In the genomic region with DNA sequence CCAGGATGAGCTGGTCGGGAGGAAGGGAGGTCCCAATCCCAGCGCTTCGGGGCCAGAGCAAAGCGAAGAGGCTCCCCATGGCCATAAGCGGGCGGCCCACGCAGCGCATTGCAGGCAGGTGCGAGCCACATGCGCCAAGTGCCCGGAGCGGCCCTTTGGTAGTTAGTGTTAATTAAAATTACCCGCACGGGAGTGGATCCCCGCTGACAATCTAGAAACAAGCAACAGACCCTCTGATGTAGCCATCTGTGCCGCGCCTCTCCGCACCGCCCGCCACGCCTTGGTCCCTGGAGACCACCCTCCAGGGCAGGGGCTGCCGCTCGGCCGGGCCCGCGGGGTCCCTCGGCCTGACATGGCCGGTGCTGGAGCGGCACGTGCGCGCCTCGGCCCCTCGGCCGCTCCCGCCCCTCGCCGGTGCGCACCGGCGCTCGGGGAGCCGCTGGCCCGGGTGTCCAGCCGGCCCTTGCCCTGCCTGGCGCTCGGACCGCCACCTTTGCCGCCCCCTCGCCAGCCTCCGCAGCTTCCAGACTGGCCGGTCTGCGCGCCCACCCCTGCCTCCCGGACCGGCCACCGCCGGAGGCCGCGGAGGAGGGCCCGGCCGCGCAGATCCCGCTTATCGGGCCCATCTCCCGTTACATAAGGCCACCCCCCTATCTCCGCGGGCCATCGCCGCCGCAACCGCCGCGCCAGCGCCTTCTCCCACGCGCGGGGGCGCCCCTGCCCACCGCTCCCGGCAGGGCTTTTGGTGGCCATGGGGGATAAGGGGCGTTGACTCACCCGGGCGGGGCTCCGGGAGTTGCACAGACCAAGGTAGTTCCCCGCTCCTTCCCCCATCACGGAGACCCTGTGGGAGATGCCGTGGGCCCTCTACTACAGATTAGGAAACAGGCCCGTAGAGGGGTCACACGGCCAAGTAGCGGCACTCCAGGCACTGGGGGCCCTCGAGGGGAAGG, we compare ENCODE assay signal across 8 cellular contexts. TPM values are rescaled to one million over a fixed set of nuclear protein-coding genes. Genes with fewer than 3 reads are reported as not detected.
DNase-seq lines count a peak whose midpoint lies in the region; ATAC-seq and TF ChIP-seq lines count a peak whose summit lies in the region.

No MANE protein-coding gene starts in this region.

- peak overlapping the region; percentile 80 for H2AFZ ChIP-seq in mammary epithelial cell (ENCODE audit: low read depth, low read length)

- no peaks in the 10 kb centered on the region for H3K4me1 ChIP-seq in Panc1 (ENCODE audit: control insufficient read depth, insufficient read depth, low read length)
- peaks cover 10% of the 10 kb centered on the region for H3K4me1 ChIP-seq in mammary epithelial cell (ENCODE audit: insufficient read depth, low read length)
- peaks cover 12% of the 10 kb centered on the region for H3K4me1 ChIP-seq in stomach smooth muscle (ENCODE audit: control insufficient read depth, insufficient read depth, low read length)

- H3K4me3 ChIP-seq in Panc1 (ENCODE audit: low read depth in 2 of 2, low read length in 2 of 2) (peak overlapping the region; percentile 34 to 45), mammary epithelial cell (replicated peaks in 1 of 3; ENCODE audit: insufficient read depth in 1 of 3, low read depth in 2 of 3, low read length in 3 of 3) (peak overlapping the region in 2 of 3 experiments; percentile 27 to 40), stomach smooth muscle (ENCODE audit: low read length in 2 of 2) (peak overlapping the region; percentile 63 to 65)

- H4K20me1 ChIP-seq in mammary epithelial cell (ENCODE audit: insufficient read depth, low read length) = no peaks in the 10 kb centered on the region

- intact Hi-C loops in Panc1 (cut with micrococcal nuclease; ENCODE audit: unreplicated experiment) = no loop called here
- intact Hi-C loops in mammary epithelial cell (cut with micrococcal nuclease) = loop anchor here (10.0 kb wide), 1 partner anchor 59 kb away; no protein-coding TSS in a partner anchor

- H3K9ac ChIP-seq in mammary epithelial cell (ENCODE audit: insufficient read depth, low read length) (no peak overlapping the region), stomach smooth muscle (ENCODE audit: low read length in 2 of 2) (no peak overlapping the region)

- ATAC-seq in Panc1 (peak; percentile 28), GM18870 (IDR thresholded peaks at IDR 0.05; ENCODE audit: unreplicated experiment) (no peak)

- H3K27me3 ChIP-seq in Panc1 (ENCODE audit: control insufficient read depth, insufficient read depth, low read length) (no peaks in the 10 kb centered on the region), mammary epithelial cell (ENCODE audit: insufficient read depth, low read length) (peaks cover 8% of the 10 kb centered on the region), stomach smooth muscle (ENCODE audit: control insufficient read depth in 1 of 2, insufficient read depth in 2 of 2, low read length in 2 of 2) (peaks cover 24 to 29% of the 10 kb centered on the region in 2 donors)

- peak overlapping the region; percentile 92 for H3K4me2 ChIP-seq in mammary epithelial cell (ENCODE audit: insufficient read depth, low read depth, low read length)

- TF ChIP-seq CTCF in Panc1 (IDR thresholded peaks at IDR 0.05) (no peak), mammary epithelial cell (conservative IDR thresholded peaks at IDR 0.05 in 1 of 2, IDR thresholded peaks at IDR 0.05 in 1 of 2; ENCODE audit: extremely low read depth in 1 of 2, insufficient read depth in 1 of 2, low read depth in 1 of 2, low read length in 2 of 2) (peak in 1 of 2 donors; percentile 6)

- peak; percentile 47 for DNase-seq in EL
- DNase-seq in Panc1 (ENCODE audit: low read depth, low spot score) = no peak
- no peak for DNase-seq in mammary epithelial cell
- peak; percentile 14 to 22 for DNase-seq in lung microvascular endothelial cell (ENCODE audit: low read depth in 2 of 2)
- no peak for DNase-seq in NCI-H1694 (lab: John Stamatoyannopoulos, UW)
- DNase-seq in Kasumi-1 (lab: John Stamatoyannopoulos, UW) = no peak

- dilution Hi-C loops in mammary epithelial cell (cut with HindIII; ENCODE audit: low sequenced_read_pairs) = no loop called here

- H3K9me3 ChIP-seq in Panc1 (ENCODE audit: control insufficient read depth, insufficient read depth, low read depth, low read length) (no peaks in the 10 kb centered on the region), mammary epithelial cell (replicated peaks; ENCODE audit: insufficient read depth, low read length) (no peaks in the 10 kb centered on the region), stomach smooth muscle (ENCODE audit: control insufficient read depth in 2 of 2, low read length in 2 of 2) (no peaks in the 10 kb centered on the region)

- H3K79me2 ChIP-seq in mammary epithelial cell (ENCODE audit: insufficient read depth, low read length) = no peaks in the 10 kb centered on the region

- CTCF ChIA-PET in Panc1 (lab: Charles Lee) = no interaction called here
- CTCF ChIA-PET in mammary epithelial cell (lab: Charles Lee; ENCODE audit: low non-redundant PET) = no interaction called here

- H3K36me3 ChIP-seq in Panc1 (ENCODE audit: control insufficient read depth, insufficient read depth, low read length) (no peaks in the 10 kb centered on the region), mammary epithelial cell (ENCODE audit: insufficient read depth, low read length) (no peaks in the 10 kb centered on the region), stomach smooth muscle (ENCODE audit: control insufficient read depth in 2 of 2, insufficient read depth in 2 of 2, low read length in 2 of 2) (no peaks in the 10 kb centered on the region)

- BruUV-seq in Panc1 (replicated peaks; lab: Mats Ljungman, UMichigan) (no TSS peak), mammary epithelial cell (replicated peaks; lab: Mats Ljungman, UMichigan) (no TSS peak)

- in situ Hi-C loops in Panc1 (cut with HindIII; ENCODE audit: low pct_unique_long_range_greater_than_20kb, low sequenced_read_pairs) = no loop called here
- in situ Hi-C loops in mammary epithelial cell (cut with MboI; ENCODE audit: low sequenced_read_pairs in 2 of 2) = no loop called here

- WGBS in mammary epithelial cell (ENCODE audit: low coverage, missing lambda C conversion rate) = 14% methylated on average over 35 of the region's 92 CpGs

- POLR2A ChIA-PET in Panc1 (lab: Charles Lee) = no interaction called here

- no peak overlapping the region for H3K27ac ChIP-seq in Panc1 (ENCODE audit: low read length)
- H3K27ac ChIP-seq in mammary epithelial cell (ENCODE audit: insufficient read depth, low read depth, low read length) = no peak overlapping the region
- no peak overlapping the region for H3K27ac ChIP-seq in stomach smooth muscle (ENCODE audit: low read length)

RNA-seq across cellular contexts. Expression of a gene that starts 1.9 kb away (rescaled TPM):
- total RNA-seq in Panc1 (2021; ENCODE audit: unreplicated experiment) = not detected
- polyA plus RNA-seq in Panc1 (2012; ENCODE audit: insufficient read length) = not detected
- not detected for total RNA-seq in mammary epithelial cell
- polyA plus RNA-seq in mammary epithelial cell = not detected
- not detected for polyA minus RNA-seq in mammary epithelial cell
- total RNA-seq in lung microvascular endothelial cell = not detected in 2 replicates

RNA-seq across cellular contexts. Expression of a gene that starts 17.7 kb away (rescaled TPM):
- total RNA-seq in Panc1 (2021; ENCODE audit: unreplicated experiment) (not detected), mammary epithelial cell (not detected), lung microvascular endothelial cell (not detected in 2 replicates)
- not detected for polyA plus RNA-seq in Panc1 (2012; ENCODE audit: insufficient read length)
- not detected for polyA plus RNA-seq in mammary epithelial cell
- polyA minus RNA-seq in mammary epithelial cell = not detected

Comparison
In these comparisons a context has a peak if more than half of its experiments do, and no peak if none do; other contexts are left out.
1. DNase-seq: peak in EL (single experiment) and lung microvascular endothelial cell (2 of 2); none in Panc1 (single experiment), mammary epithelial cell (single experiment), NCI-H1694 (single experiment) and Kasumi-1 (0 of 2).
2. Peak in every context shown above with its lines, with median percentiles within 50 percentile points of each other: H3K4me3 ChIP-seq.